Comparison of ENCODE assay signal across 10 cellular contexts in the genomic region with DNA sequence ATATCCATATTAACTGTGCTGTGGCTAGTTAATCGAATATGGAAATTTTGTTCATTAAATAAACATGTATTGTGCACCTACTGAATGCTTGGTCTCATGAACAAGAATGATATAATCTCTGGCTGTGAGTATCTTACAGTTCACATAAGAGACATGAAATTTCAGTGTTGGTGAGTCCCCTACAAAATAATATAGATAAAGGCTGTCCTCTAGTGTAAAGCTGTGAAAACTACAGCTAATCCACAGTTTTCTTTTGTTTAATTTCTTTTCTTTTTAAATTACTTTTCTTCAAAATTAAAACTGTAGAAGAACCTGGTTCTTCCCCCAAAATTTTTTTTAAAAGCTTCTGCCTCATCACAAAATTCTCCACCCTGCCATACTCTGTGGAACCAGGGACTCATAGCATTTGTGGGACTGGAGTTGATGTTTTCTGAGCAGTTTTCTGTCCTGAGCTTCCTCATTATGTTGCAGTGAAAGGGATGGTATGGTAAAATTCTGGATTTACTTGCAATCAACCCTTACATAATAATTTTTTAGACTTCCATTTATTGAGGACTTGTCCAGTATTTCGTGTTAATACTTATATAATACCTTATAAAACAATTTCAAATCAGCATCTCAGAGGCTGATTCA.
A peak's percentile ranks its signal among the peaks of the same experiment; 100 is the strongest.
DNase-seq lines count a peak whose midpoint lies in the region; ATAC-seq and TF ChIP-seq lines count a peak whose summit lies in the region.
"Had no signal": no experiment of that assay in that cellular context is flagged by ENCODE, and none has a peak within 500 bp of the region (broad histone marks: within the 10 kb centered on the region; RNA-seq: fewer than 3 reads in every experiment).

No MANE protein-coding gene starts in this region.

- POLR2A ChIA-PET in HEK293 (lab: Yijun Ruan, JAX) = no interaction called here
- POLR2A ChIA-PET in RWPE1 (lab: Yijun Ruan, JAX; ENCODE audit: low non-redundant PET) = no interaction called here

- H3K79me2 ChIP-seq in hepatocyte = no peaks in the 10 kb centered on the region

- H3K4me3 ChIP-seq in HEK293 (ENCODE audit: low read depth, low read length) = no peak overlapping the region
- H3K4me3 ChIP-seq in hepatocyte = no peak overlapping the region
- H3K4me3 ChIP-seq: SK-N-MC had no signal

- DNase-seq in A172 (ENCODE audit: low spot score) = peak; percentile 41
- DNase-seq in RWPE1 (ENCODE audit: low spot score) = peak; percentile 40
- no peak for DNase-seq in hepatocyte (ENCODE audit: low spot score)
- DNase-seq in HuH-7 (ENCODE audit: low spot score) = no peak
- DNase-seq: stimulated activated CD8-positive, alpha-beta memory T cell treated with anti-CD3 and anti-CD28 coated beads, Interleukin-4, amount 100 ng/mL, for 48 hours had no signal

- no peak overlapping the region for H2AFZ ChIP-seq in hepatocyte

- H3K36me3 ChIP-seq in HEK293 (ENCODE audit: control insufficient read depth in 2 of 2, insufficient read depth in 1 of 2, low read length in 2 of 2) (no peaks in the 10 kb centered on the region), hepatocyte (replicated peaks; ENCODE audit: insufficient read depth, low read depth) (no peaks in the 10 kb centered on the region)

- H3K9me3 ChIP-seq in HEK293 (ENCODE audit: control insufficient read depth, insufficient read depth, low read depth, low read length) = no peaks in the 10 kb centered on the region
- no peaks in the 10 kb centered on the region for H3K9me3 ChIP-seq in hepatocyte (ENCODE audit: low read depth)

- H3K4me1 ChIP-seq in HEK293 (ENCODE audit: control insufficient read depth, insufficient read depth, low read length) (no peaks in the 10 kb centered on the region), hepatocyte (ENCODE audit: insufficient read depth) (no peaks in the 10 kb centered on the region)

- WGBS in hepatocyte (ENCODE audit: low lambda C conversion rate, missing lambda C conversion rate) = 27% methylated on average over 2 of the region's 2 CpGs

- TF ChIP-seq CTCF in HEK293 (tag by site-specific recombination; IDR thresholded peaks at IDR 0.05) (peak; percentile 37; the same call in 1 of the 2 replicates), RWPE1 (conservative IDR thresholded peaks at IDR 0.05; ENCODE audit: low read depth) (peak; percentile 94), hepatocyte (IDR thresholded peaks at IDR 0.05; ENCODE audit: poor library complexity) (peak; percentile 69)

- no peak for ATAC-seq in GM21528 (IDR thresholded peaks at IDR 0.05; ENCODE audit: low FRiP score, unreplicated experiment)
- no peak for ATAC-seq in HG03354 (IDR thresholded peaks at IDR 0.05; ENCODE audit: poor library complexity, severe bottlenecking, unreplicated experiment)
- ATAC-seq in GM19452 (IDR thresholded peaks at IDR 0.05; ENCODE audit: unreplicated experiment) = no peak

- H3K27ac ChIP-seq in HEK293 (ENCODE audit: extremely low read depth, low read depth, low read length) = no peak overlapping the region
- H3K27ac ChIP-seq in RWPE1 = no peak overlapping the region
- H3K27ac ChIP-seq in hepatocyte = no peak overlapping the region
- H3K27ac ChIP-seq: SK-N-MC had no signal

- H3K9me2 ChIP-seq in hepatocyte (replicated peaks; ENCODE audit: insufficient read depth) = no peaks in the 10 kb centered on the region

- H4K20me1 ChIP-seq in hepatocyte (ENCODE audit: insufficient read depth, poor library complexity, severe bottlenecking) = no peaks in the 10 kb centered on the region

- CTCF ChIA-PET in HEK293 (lab: Yijun Ruan, JAX) = interaction anchor here (0.5 to 3.5 kb wide), 44 partner anchors 9 to 918 kb away, joined by 3 to 51 read pairs (median 4); a partner anchor contains a TSS
- CTCF ChIA-PET in RWPE1 (lab: Yijun Ruan, JAX) = interaction anchor here (0.6 to 2.5 kb wide), 13 partner anchors 15 to 836 kb away, joined by 3 to 17 read pairs (median 4); no protein-coding TSS in a partner anchor

- no peaks in the 10 kb centered on the region for H3K27me3 ChIP-seq in hepatocyte

- H3K4me2 ChIP-seq in hepatocyte = no peak overlapping the region

TF ChIP-seq in HEK293, 187 proteins besides CTCF, POLR2A, EP300 and RAD21:
- TF ChIP-seq ZNF654 (tag by site-specific recombination; IDR thresholded peaks at IDR 0.05; ENCODE audit: low read depth) = peak; percentile 53
- TF ChIP-seq ZNF394 (tag by site-specific recombination; IDR thresholded peaks at IDR 0.05; ENCODE audit: borderline replicate concordance) = no peak

Comparison
In these comparisons a context has a peak if more than half of its experiments do, and no peak if none do; other contexts are left out.
1. DNase-seq: peak in A172 (single experiment) and RWPE1 (single experiment); none in hepatocyte (single experiment) and HuH-7 (single experiment).
2. CTCF ChIP-seq: peak in every context shown above with its lines; median percentile 94 in RWPE1; 69 in hepatocyte; 37 in HEK293.